Comparison of ENCODE assay signal across 1 cellular context in genomic region chr10:57494481-57494880, GRCh38.
TF ChIP-seq lines count a peak whose summit lies in the region.

No MANE protein-coding gene starts in this region.

TF ChIP-seq in HepG2, 621 proteins besides CTCF, POLR2A, EP300 and RAD21:
- TF ChIP-seq UBTF (CRISPR knock-in tag; IDR thresholded peaks at IDR 0.05) (no peak), ZNF234 (CRISPR knock-in tag; conservative IDR thresholded peaks at IDR 0.05) (no peak), HNF1A (IDR thresholded peaks at IDR 0.05; ENCODE audit: low read depth) (no peak), HNF1A (CRISPR knock-in tag; IDR thresholded peaks at IDR 0.05; ENCODE audit: borderline replicate concordance) (no peak), ZNF670 (CRISPR knock-in tag; IDR thresholded peaks at IDR 0.05; ENCODE audit: borderline replicate concordance) (no peak), ZFP90 (CRISPR knock-in tag; IDR thresholded peaks at IDR 0.05; ENCODE audit: borderline replicate concordance) (no peak), ZNF296 (CRISPR knock-in tag; conservative IDR thresholded peaks at IDR 0.05) (no peak), KDM3A (CRISPR knock-in tag; IDR thresholded peaks at IDR 0.05; ENCODE audit: low read depth) (no peak), NR2F1 (CRISPR knock-in tag; IDR thresholded peaks at IDR 0.05) (peak in 1 of 2 experiments; percentile 49; a peak in 2 of 4 replicates)
